In the genomic region with DNA sequence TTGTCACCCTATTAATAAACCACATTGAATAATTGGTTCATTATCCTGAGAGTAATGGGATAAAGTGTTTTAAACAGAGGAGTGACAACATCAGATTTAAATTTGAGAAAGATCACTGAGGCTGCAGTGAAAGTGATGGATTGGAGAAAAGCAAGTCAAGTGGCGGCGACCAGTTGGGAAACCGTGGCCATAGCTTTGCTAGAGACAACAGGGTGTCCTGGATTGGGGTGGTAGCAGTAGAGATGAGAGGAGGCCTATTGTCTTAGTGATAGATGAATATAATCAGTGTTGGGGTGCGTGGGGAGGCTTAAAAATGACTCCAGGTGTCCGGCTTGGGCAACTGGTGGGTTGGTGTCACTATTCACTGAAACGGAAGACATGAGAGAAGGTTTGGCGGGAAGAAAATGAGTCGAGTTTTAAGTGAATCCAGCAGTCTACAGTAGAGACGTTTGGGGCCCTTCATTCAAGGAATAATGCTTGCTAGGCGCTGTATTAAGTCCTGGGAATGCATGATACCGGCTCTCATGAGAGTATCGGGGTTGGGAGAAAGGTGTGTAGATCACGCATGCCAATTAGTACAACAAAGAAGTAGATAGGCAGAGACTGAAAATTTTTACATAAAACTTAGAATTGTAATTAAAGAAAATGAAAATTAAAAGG, we compare ENCODE assay signal across 8 cellular contexts. TPM values are rescaled to one million over a fixed set of nuclear protein-coding genes. Genes with fewer than 3 reads are reported as not detected.
A peak's percentile ranks its signal among the peaks of the same experiment; 100 is the strongest.
DNase-seq lines count a peak whose midpoint lies in the region; ATAC-seq, FAIRE-seq and TF ChIP-seq lines count a peak whose summit lies in the region.

No MANE protein-coding gene starts in this region.

- peak overlapping the region; percentile 84 for H3K4me3 ChIP-seq in OCI-LY1 (ENCODE audit: low read depth, low read length, poor library complexity, severe bottlenecking)

- no peaks in the 10 kb centered on the region for H3K9me2 ChIP-seq in OCI-LY1 (ENCODE audit: low read depth, low read length)

- no peak overlapping the region for H3K27ac ChIP-seq in OCI-LY1 (ENCODE audit: low read depth, low read length, poor library complexity, severe bottlenecking)
- H3K27ac ChIP-seq in caudate nucleus (ENCODE audit: low read depth, low read length), result no peak overlapping the region

- no peaks in the 10 kb centered on the region for H4K20me1 ChIP-seq in OCI-LY1 (ENCODE audit: insufficient read depth, low read length)

- H3K4me3 Mint-ChIP-seq in effector memory CD8-positive, alpha-beta T cell, result peak overlapping the region; percentile 70 to 85
- H3K4me3 Mint-ChIP-seq in neural crest cell, result peak overlapping the region; percentile 95

- no peak for FAIRE-seq in frontal cortex (lab: Jason Lieb, UNC)

- H3K9me3 ChIP-seq in OCI-LY1 (ENCODE audit: low read length), result no peaks in the 10 kb centered on the region

- no peaks in the 10 kb centered on the region for H3F3A ChIP-seq in OCI-LY1 (ENCODE audit: insufficient read depth, low read length)

- peak overlapping the region; percentile 80 for H3K9ac ChIP-seq in OCI-LY1 (ENCODE audit: low read length)

- H3K4me1 ChIP-seq in OCI-LY1 (ENCODE audit: insufficient read depth, low read length, severe bottlenecking), result peaks cover 17% of the 10 kb centered on the region

- peaks cover 18 to 21% of the 10 kb centered on the region in 2 donors for H3K4me1 Mint-ChIP-seq in effector memory CD8-positive, alpha-beta T cell (ENCODE audit: low read depth in 2 of 2)
- H3K4me1 Mint-ChIP-seq in neural crest cell, result peaks cover 20% of the 10 kb centered on the region

- no peaks in the 10 kb centered on the region for H3K27me3 Mint-ChIP-seq in effector memory CD8-positive, alpha-beta T cell
- no peaks in the 10 kb centered on the region for H3K27me3 Mint-ChIP-seq in neural crest cell (ENCODE audit: low read depth)

- peaks cover 20% of the 10 kb centered on the region; the same call in 1 of the 2 replicates for H3K36me3 ChIP-seq in OCI-LY1 (ENCODE audit: insufficient read depth, low read length)

- H3K27me3 ChIP-seq in OCI-LY1 (ENCODE audit: insufficient read depth, low read length), result no peaks in the 10 kb centered on the region

- H3K9me3 Mint-ChIP-seq in effector memory CD8-positive, alpha-beta T cell, result no peaks in the 10 kb centered on the region
- no peaks in the 10 kb centered on the region for H3K9me3 Mint-ChIP-seq in neural crest cell

- peak overlapping the region; percentile 65 for H3K4me2 ChIP-seq in OCI-LY1 (ENCODE audit: low read length)

- peaks cover 24% of the 10 kb centered on the region for H3K36me3 Mint-ChIP-seq in effector memory CD8-positive, alpha-beta T cell (ENCODE audit: insufficient read depth)
- peaks cover 2% of the 10 kb centered on the region for H3K36me3 Mint-ChIP-seq in neural crest cell (ENCODE audit: low read depth)

- no peak for ATAC-seq in effector memory CD8-positive, alpha-beta T cell (replicated peaks)
- no peak for ATAC-seq in GM19023 (IDR thresholded peaks at IDR 0.05; ENCODE audit: unreplicated experiment)

- peak; percentile 32 for DNase-seq in ELR (ENCODE audit: low read depth)
- DNase-seq in effector memory CD8-positive, alpha-beta T cell, result no peak
- no peak for DNase-seq in neural crest cell (ENCODE audit: low read depth, low spot score)
- no peak for DNase-seq in GM13977 (ENCODE audit: low spot score)
- DNase-seq in frontal cortex (ENCODE audit: low spot score in 2 of 2), result no peak
- DNase-seq in caudate nucleus (lab: John Stamatoyannopoulos, UW), result no peak

- TF ChIP-seq CTCF in OCI-LY1 (IDR thresholded peaks at IDR 0.05; ENCODE audit: low read length), result no peak
- no peak for TF ChIP-seq CTCF in neural crest cell (conservative IDR thresholded peaks at IDR 0.05)
- no peak for TF ChIP-seq CTCF in GM13977 (IDR thresholded peaks at IDR 0.05; ENCODE audit: extremely low read depth, insufficient read depth, missing control alignments)

- H3K27ac Mint-ChIP-seq in effector memory CD8-positive, alpha-beta T cell, result peak overlapping the region; percentile 1 to 96
- H3K27ac Mint-ChIP-seq in neural crest cell (ENCODE audit: unreplicated experiment), result peak overlapping the region; percentile 94

- no peaks in the 10 kb centered on the region for H3K79me2 ChIP-seq in OCI-LY1 (ENCODE audit: insufficient read depth, low read length)

- in situ Hi-C loops in GM13977 (cut with MboI; ENCODE audit: low pct_unique_long_range_greater_than_20kb, low sequenced_read_pairs, unreplicated experiment), result no loop called here

- peak overlapping the region; percentile 72; the same call in 1 of the 2 replicates for H2AFZ ChIP-seq in OCI-LY1 (ENCODE audit: low read length)

RNA-seq across cellular contexts. Expression of gene NEK4, which starts 0.8 kb away (rescaled TPM):
- 45.9 and 52.3 TPM in 2 replicates for total RNA-seq in neural crest cell
- total RNA-seq in frontal cortex, result 53.4 TPM

RNA-seq across cellular contexts. Expression of gene ITIH1, which starts 7.5 kb away (rescaled TPM):
- total RNA-seq in neural crest cell (not detected in 2 replicates), frontal cortex (not detected)

RNA-seq across cellular contexts. Expression of gene ITIH3, which starts 24.7 kb away (rescaled TPM):
- 0.52 TPM in 1 of 2 replicates, not detected in the other for total RNA-seq in neural crest cell
- not detected for total RNA-seq in frontal cortex
